Comparison of ENCODE assay signal across 1 cellular context in the genomic region with DNA sequence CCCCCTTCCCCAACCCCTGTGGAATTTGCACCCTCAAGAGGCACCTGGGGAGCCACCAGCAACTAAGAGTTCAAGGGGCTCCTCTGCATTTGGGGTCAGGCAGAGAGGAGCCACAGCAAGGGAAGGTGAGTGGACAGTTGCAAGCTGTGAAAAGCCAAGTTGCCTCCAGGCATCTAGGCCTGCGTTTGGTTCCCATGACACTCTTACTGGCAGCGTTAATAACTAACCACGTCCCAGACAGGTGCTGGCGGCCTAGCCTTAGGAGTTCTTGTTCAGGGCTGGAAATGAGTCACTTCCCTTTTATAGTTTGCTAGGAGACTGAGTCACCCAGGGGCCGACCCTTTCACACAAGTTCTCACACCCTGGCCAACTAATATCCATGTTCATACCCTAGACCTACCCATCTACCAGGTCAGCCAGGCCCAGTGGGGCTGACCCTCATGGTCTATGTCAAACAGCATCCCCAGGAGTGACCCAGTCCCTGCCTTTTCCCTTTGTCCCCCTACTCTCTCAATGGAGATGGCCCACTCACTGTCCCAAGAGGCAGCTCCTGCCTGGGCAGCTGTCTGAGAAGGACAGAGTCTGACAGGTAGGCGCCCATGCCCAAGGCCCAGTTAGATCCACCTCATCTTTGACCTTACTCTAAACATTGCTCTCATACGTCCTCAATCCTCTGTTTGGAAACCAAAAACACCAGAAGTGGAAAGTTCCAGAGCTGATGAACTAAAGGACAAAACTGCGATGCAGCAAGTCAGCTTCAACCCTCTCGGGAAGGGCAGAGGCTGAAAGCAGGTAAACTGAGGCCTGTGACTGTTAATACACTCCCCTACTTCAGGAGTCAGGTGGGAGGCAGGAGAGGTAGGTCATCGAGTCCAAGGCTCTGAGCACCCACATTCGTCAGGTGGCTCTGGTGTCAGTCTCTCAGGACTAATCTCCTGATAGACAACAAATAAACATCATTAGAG.
TF ChIP-seq lines count a peak whose summit lies in the region.

No MANE protein-coding gene starts in this region.

TF ChIP-seq in HepG2, 621 proteins besides CTCF, POLR2A, EP300 and RAD21 (continued from another document and continues in another):
- TF ChIP-seq, protein P1, sequence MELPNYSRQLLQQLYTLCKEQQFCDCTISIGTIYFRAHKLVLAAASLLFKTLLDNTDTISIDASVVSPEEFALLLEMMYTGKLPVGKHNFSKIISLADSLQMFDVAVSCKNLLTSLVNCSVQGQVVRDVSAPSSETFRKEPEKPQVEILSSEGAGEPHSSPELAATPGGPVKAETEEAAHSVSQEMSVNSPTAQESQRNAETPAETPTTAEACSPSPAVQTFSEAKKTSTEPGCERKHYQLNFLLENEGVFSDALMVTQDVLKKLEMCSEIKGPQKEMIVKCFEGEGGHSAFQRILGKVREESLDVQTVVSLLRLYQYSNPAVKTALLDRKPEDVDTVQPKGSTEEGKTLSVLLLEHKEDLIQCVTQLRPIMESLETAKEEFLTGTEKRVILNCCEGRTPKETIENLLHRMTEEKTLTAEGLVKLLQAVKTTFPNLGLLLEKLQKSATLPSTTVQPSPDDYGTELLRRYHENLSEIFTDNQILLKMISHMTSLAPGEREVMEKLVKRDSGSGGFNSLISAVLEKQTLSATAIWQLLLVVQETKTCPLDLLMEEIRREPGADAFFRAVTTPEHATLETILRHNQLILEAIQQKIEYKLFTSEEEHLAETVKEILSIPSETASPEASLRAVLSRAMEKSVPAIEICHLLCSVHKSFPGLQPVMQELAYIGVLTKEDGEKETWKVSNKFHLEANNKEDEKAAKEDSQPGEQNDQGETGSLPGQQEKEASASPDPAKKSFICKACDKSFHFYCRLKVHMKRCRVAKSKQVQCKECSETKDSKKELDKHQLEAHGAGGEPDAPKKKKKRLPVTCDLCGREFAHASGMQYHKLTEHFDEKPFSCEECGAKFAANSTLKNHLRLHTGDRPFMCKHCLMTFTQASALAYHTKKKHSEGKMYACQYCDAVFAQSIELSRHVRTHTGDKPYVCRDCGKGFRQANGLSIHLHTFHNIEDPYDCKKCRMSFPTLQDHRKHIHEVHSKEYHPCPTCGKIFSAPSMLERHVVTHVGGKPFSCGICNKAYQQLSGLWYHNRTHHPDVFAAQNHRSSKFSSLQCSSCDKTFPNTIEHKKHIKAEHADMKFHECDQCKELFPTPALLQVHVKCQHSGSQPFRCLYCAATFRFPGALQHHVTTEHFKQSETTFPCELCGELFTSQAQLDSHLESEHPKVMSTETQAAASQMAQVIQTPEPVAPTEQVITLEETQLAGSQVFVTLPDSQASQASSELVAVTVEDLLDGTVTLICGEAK (IDR thresholded peaks at IDR 0.05) = no peak
- TF ChIP-seq, protein P1 (CRISPR knock-in tag; IDR thresholded peaks at IDR 0.05) = peak; percentile 83
- TF ChIP-seq, protein P2, sequence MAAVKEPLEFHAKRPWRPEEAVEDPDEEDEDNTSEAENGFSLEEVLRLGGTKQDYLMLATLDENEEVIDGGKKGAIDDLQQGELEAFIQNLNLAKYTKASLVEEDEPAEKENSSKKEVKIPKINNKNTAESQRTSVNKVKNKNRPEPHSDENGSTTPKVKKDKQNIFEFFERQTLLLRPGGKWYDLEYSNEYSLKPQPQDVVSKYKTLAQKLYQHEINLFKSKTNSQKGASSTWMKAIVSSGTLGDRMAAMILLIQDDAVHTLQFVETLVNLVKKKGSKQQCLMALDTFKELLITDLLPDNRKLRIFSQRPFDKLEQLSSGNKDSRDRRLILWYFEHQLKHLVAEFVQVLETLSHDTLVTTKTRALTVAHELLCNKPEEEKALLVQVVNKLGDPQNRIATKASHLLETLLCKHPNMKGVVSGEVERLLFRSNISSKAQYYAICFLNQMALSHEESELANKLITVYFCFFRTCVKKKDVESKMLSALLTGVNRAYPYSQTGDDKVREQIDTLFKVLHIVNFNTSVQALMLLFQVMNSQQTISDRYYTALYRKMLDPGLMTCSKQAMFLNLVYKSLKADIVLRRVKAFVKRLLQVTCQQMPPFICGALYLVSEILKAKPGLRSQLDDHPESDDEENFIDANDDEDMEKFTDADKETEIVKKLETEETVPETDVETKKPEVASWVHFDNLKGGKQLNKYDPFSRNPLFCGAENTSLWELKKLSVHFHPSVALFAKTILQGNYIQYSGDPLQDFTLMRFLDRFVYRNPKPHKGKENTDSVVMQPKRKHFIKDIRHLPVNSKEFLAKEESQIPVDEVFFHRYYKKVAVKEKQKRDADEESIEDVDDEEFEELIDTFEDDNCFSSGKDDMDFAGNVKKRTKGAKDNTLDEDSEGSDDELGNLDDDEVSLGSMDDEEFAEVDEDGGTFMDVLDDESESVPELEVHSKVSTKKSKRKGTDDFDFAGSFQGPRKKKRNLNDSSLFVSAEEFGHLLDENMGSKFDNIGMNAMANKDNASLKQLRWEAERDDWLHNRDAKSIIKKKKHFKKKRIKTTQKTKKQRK (IDR thresholded peaks at IDR 0.05; ENCODE audit: low read length) = no peak
- TF ChIP-seq RBFOX2 (IDR thresholded peaks at IDR 0.05; ENCODE audit: low read depth, low read length) = peak; percentile 75
- TF ChIP-seq NCOR1 (IDR thresholded peaks at IDR 0.05; ENCODE audit: borderline replicate concordance, low read length) = peak; percentile 58; the same call in 1 of the 2 replicates
- TF ChIP-seq, protein P3, sequence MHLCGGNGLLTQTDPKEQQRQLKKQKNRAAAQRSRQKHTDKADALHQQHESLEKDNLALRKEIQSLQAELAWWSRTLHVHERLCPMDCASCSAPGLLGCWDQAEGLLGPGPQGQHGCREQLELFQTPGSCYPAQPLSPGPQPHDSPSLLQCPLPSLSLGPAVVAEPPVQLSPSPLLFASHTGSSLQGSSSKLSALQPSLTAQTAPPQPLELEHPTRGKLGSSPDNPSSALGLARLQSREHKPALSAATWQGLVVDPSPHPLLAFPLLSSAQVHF (CRISPR knock-in tag; IDR thresholded peaks at IDR 0.05) = no peak
- TF ChIP-seq, protein P4, sequence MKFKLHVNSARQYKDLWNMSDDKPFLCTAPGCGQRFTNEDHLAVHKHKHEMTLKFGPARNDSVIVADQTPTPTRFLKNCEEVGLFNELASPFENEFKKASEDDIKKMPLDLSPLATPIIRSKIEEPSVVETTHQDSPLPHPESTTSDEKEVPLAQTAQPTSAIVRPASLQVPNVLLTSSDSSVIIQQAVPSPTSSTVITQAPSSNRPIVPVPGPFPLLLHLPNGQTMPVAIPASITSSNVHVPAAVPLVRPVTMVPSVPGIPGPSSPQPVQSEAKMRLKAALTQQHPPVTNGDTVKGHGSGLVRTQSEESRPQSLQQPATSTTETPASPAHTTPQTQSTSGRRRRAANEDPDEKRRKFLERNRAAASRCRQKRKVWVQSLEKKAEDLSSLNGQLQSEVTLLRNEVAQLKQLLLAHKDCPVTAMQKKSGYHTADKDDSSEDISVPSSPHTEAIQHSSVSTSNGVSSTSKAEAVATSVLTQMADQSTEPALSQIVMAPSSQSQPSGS (CRISPR knock-in tag; IDR thresholded peaks at IDR 0.05) = peak; percentile 36; the same call in 1 of the 2 replicates
- TF ChIP-seq, protein P5, sequence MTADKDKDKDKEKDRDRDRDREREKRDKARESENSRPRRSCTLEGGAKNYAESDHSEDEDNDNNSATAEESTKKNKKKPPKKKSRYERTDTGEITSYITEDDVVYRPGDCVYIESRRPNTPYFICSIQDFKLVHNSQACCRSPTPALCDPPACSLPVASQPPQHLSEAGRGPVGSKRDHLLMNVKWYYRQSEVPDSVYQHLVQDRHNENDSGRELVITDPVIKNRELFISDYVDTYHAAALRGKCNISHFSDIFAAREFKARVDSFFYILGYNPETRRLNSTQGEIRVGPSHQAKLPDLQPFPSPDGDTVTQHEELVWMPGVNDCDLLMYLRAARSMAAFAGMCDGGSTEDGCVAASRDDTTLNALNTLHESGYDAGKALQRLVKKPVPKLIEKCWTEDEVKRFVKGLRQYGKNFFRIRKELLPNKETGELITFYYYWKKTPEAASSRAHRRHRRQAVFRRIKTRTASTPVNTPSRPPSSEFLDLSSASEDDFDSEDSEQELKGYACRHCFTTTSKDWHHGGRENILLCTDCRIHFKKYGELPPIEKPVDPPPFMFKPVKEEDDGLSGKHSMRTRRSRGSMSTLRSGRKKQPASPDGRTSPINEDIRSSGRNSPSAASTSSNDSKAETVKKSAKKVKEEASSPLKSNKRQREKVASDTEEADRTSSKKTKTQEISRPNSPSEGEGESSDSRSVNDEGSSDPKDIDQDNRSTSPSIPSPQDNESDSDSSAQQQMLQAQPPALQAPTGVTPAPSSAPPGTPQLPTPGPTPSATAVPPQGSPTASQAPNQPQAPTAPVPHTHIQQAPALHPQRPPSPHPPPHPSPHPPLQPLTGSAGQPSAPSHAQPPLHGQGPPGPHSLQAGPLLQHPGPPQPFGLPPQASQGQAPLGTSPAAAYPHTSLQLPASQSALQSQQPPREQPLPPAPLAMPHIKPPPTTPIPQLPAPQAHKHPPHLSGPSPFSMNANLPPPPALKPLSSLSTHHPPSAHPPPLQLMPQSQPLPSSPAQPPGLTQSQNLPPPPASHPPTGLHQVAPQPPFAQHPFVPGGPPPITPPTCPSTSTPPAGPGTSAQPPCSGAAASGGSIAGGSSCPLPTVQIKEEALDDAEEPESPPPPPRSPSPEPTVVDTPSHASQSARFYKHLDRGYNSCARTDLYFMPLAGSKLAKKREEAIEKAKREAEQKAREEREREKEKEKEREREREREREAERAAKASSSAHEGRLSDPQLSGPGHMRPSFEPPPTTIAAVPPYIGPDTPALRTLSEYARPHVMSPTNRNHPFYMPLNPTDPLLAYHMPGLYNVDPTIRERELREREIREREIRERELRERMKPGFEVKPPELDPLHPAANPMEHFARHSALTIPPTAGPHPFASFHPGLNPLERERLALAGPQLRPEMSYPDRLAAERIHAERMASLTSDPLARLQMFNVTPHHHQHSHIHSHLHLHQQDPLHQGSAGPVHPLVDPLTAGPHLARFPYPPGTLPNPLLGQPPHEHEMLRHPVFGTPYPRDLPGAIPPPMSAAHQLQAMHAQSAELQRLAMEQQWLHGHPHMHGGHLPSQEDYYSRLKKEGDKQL (CRISPR knock-in tag; IDR thresholded peaks at IDR 0.05; ENCODE audit: low read depth) = no peak
- TF ChIP-seq SMAD1 (CRISPR knock-in tag; IDR thresholded peaks at IDR 0.05; ENCODE audit: borderline replicate concordance, low read depth) = no peak; the same call in 1 of the 2 replicates
- TF ChIP-seq ZZZ3 (CRISPR knock-in tag; IDR thresholded peaks at IDR 0.05; ENCODE audit: borderline replicate concordance) = no peak
- peak; percentile 56 for TF ChIP-seq SMYD3 (CRISPR knock-in tag; IDR thresholded peaks at IDR 0.05)
- no peak; the same call in 1 of the 2 replicates for TF ChIP-seq ZNF629 (CRISPR knock-in tag; conservative IDR thresholded peaks at IDR 0.05)
- peak; percentile 86; the same call in 1 of the 2 replicates for TF ChIP-seq SSRP1 (CRISPR knock-in tag; IDR thresholded peaks at IDR 0.05)
- TF ChIP-seq, protein P6, sequence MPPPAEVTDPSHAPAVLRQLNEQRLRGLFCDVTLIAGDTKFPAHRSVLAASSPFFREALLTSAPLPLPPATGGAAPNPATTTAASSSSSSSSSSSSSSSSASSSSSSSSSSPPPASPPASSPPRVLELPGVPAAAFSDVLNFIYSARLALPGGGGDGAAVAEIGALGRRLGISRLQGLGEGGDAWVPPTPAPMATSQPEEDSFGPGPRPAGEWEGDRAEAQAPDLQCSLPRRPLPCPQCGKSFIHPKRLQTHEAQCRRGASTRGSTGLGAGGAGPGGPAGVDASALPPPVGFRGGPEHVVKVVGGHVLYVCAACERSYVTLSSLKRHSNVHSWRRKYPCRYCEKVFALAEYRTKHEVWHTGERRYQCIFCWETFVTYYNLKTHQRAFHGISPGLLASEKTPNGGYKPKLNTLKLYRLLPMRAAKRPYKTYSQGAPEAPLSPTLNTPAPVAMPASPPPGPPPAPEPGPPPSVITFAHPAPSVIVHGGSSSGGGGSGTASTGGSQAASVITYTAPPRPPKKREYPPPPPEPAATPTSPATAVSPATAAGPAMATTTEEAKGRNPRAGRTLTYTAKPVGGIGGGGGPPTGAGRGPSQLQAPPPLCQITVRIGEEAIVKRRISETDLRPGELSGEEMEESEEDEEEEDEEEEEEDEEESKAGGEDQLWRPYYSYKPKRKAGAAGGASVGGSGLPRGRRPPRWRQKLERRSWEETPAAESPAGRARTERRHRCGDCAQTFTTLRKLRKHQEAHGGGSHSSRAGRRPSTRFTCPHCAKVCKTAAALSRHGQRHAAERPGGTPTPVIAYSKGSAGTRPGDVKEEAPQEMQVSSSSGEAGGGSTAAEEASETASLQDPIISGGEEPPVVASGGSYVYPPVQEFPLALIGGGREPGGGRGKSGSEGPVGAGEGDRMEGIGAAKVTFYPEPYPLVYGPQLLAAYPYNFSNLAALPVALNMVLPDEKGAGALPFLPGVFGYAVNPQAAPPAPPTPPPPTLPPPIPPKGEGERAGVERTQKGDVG (CRISPR knock-in tag; IDR thresholded peaks at IDR 0.05; ENCODE audit: borderline replicate concordance) = no peak
- TF ChIP-seq MXI1 (IDR thresholded peaks at IDR 0.05; ENCODE audit: borderline replicate concordance, low read depth, low read length) = peak; percentile 82; the same call in 2 of the 3 replicates
- no peak for TF ChIP-seq ZNF446 (CRISPR knock-in tag; IDR thresholded peaks at IDR 0.05)
- TF ChIP-seq, protein P7, sequence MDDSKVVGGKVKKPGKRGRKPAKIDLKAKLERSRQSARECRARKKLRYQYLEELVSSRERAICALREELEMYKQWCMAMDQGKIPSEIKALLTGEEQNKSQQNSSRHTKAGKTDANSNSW (CRISPR knock-in tag; IDR thresholded peaks at IDR 0.05; ENCODE audit: borderline replicate concordance) = no peak
- peak; percentile 91 for TF ChIP-seq NFKBIZ (CRISPR knock-in tag; IDR thresholded peaks at IDR 0.05)
- TF ChIP-seq ZNF235 (CRISPR knock-in tag; IDR thresholded peaks at IDR 0.05; ENCODE audit: borderline replicate concordance) = 0 out of 2 replicates have a peak, but pooled peaks have one; percentile 28
